Comparison of ENCODE assay signal across 9 cellular contexts in the genomic region with DNA sequence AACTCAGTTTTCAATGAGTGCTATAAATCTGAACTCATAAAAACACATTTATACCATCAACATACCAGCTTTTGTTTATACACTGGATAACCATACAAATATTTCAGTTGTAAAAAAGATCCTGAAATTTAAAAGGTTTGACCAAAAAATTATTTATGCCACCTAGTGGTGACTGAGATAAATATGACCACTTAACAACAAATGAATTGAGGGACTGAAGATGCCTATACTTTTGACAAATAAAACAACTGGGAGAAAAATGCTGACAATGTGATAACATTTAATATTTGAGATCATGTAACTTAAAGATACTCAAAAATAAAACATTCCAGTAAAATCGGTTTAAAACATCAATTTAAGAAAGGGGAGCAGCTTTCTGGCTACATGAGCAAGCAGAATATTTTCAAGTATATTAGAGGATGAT. TPM values are rescaled to one million over a fixed set of nuclear protein-coding genes. Genes with fewer than 3 reads are reported as not detected.
DNase-seq lines count a peak whose midpoint lies in the region; ATAC-seq and TF ChIP-seq lines count a peak whose summit lies in the region.
"Had no signal": no experiment of that assay in that cellular context is flagged by ENCODE, and none has a peak within 500 bp of the region (broad histone marks: within the 10 kb centered on the region; RNA-seq: fewer than 3 reads in every experiment).

No MANE protein-coding gene starts in this region.

- TF ChIP-seq POLR2A in stomach (IDR thresholded peaks at IDR 0.05) = no peak

- no peaks in the 10 kb centered on the region for H4K20me1 ChIP-seq in MM.1S (ENCODE audit: insufficient read depth, low read length)

- DNase-seq in GM03348 (ENCODE audit: low spot score) = peak; percentile 44
- DNase-seq in MM.1S = peak; percentile 56
- DNase-seq in brain microvascular endothelial cell = no peak
- no peak for DNase-seq in lung (ENCODE audit: low spot score)
- DNase-seq in substantia nigra (lab: John Stamatoyannopoulos, UW) = no peak
- DNase-seq in stomach = no peak

- in situ Hi-C loops in brain microvascular endothelial cell (cut with HindIII; ENCODE audit: low pct_ligation_motif_present, low sequenced_read_pairs) = no loop called here

- TF ChIP-seq CTCF in MM.1S (IDR thresholded peaks at IDR 0.05; ENCODE audit: low read length) = peak; percentile 60
- peak; percentile 17 for TF ChIP-seq CTCF in brain microvascular endothelial cell (IDR thresholded peaks at IDR 0.05; ENCODE audit: low read depth, low read length, missing control alignments)
- TF ChIP-seq CTCF in lung (IDR thresholded peaks at IDR 0.05; ENCODE audit: control extremely low read depth, extremely low read depth) = peak; percentile 9
- peak in 3 of 7 experiments; percentile 37 to 80 (median 43) for TF ChIP-seq CTCF in stomach (IDR thresholded peaks at IDR 0.05)

- no peak for TF ChIP-seq EP300 in stomach (IDR thresholded peaks at IDR 0.05)

- no peak overlapping the region for H2AFZ ChIP-seq in MM.1S (ENCODE audit: low read length)

- 11% methylated on average over 1 of the region's 1 CpG for WGBS in lung, 2 donors
- 3 to 13% (median 6%) methylated on average over 1 of the region's 1 CpG for WGBS in stomach, 5 donors

- H3K4me1 ChIP-seq in MM.1S (ENCODE audit: low read length) (no peaks in the 10 kb centered on the region), lung (ENCODE audit: control insufficient read depth in 2 of 2, insufficient read depth in 2 of 2, low read length in 2 of 2) (no peaks in the 10 kb centered on the region), stomach (no peaks in the 10 kb centered on the region)

- H3K27me3 ChIP-seq in MM.1S (replicated peaks; ENCODE audit: insufficient read depth, low read length) = no peaks in the 10 kb centered on the region
- no peaks in the 10 kb centered on the region for H3K27me3 ChIP-seq in brain microvascular endothelial cell (replicated peaks)
- H3K27me3 ChIP-seq in lung (ENCODE audit: control insufficient read depth, insufficient read depth) = no peaks in the 10 kb centered on the region
- H3K27me3 ChIP-seq in stomach = no peaks in the 10 kb centered on the region

- no peak overlapping the region for H3K27ac ChIP-seq in MM.1S (ENCODE audit: low read length)
- H3K27ac ChIP-seq in brain microvascular endothelial cell = no peak overlapping the region
- H3K27ac ChIP-seq in lung (ENCODE audit: low read depth in 1 of 2, low read length in 1 of 2) = no peak overlapping the region
- no peak overlapping the region for H3K27ac ChIP-seq in substantia nigra (ENCODE audit: low read depth, low read length, poor library complexity, severe bottlenecking)
- H3K27ac ChIP-seq in stomach = no peak overlapping the region
- H3K27ac ChIP-seq: skin epidermis had no signal

- intact Hi-C loops in stomach (cut with DNase I; ENCODE audit: low total_unique reads) = no loop called here

- no peaks in the 10 kb centered on the region for H3K9me3 ChIP-seq in MM.1S (replicated peaks; ENCODE audit: insufficient read depth, low read length)
- H3K9me3 ChIP-seq in lung (ENCODE audit: control insufficient read depth in 2 of 2, insufficient read depth in 1 of 2, low read length in 1 of 2) = no peaks in the 10 kb centered on the region
- H3K9me3 ChIP-seq in stomach = no peaks in the 10 kb centered on the region

- peaks cover 8% of the 10 kb centered on the region; the same call in 1 of the 2 replicates for H3F3A ChIP-seq in MM.1S (ENCODE audit: insufficient read depth, low read length)

- no peak overlapping the region for H3K4me2 ChIP-seq in MM.1S (ENCODE audit: low read depth, low read length)

- H3K9me2 ChIP-seq in MM.1S (replicated peaks; ENCODE audit: insufficient read depth, low read length) = no peaks in the 10 kb centered on the region

- H3K36me3 ChIP-seq in MM.1S (replicated peaks; ENCODE audit: insufficient read depth, low read length) = no peaks in the 10 kb centered on the region; the same call in 1 of the 2 replicates
- peaks cover 15% of the 10 kb centered on the region for H3K36me3 ChIP-seq in brain microvascular endothelial cell (replicated peaks)
- peaks cover 8 to 17% of the 10 kb centered on the region in 2 donors for H3K36me3 ChIP-seq in lung (ENCODE audit: control insufficient read depth in 2 of 2, insufficient read depth in 2 of 2, low read length in 2 of 2)
- peaks cover 19 to 89% (median 82%) of the 10 kb centered on the region in 4 donors for H3K36me3 ChIP-seq in stomach

- H3K9ac ChIP-seq in MM.1S (ENCODE audit: low read length) = no peak overlapping the region

- H3K4me3 ChIP-seq in MM.1S (ENCODE audit: low read length) = no peak overlapping the region
- H3K4me3 ChIP-seq in brain microvascular endothelial cell (ENCODE audit: low read depth, low read length) = no peak overlapping the region
- no peak overlapping the region for H3K4me3 ChIP-seq in lung
- no peak overlapping the region for H3K4me3 ChIP-seq in stomach
- H3K4me3 ChIP-seq: skin epidermis had no signal

- no peaks in the 10 kb centered on the region for H3K79me2 ChIP-seq in MM.1S (ENCODE audit: low read length)

- ATAC-seq in lung (ENCODE audit: insufficient read depth, low FRiP score) = no peak
- no peak for ATAC-seq in GM18519 (IDR thresholded peaks at IDR 0.05; ENCODE audit: low FRiP score, unreplicated experiment)
- no peak for ATAC-seq in HG03135 (IDR thresholded peaks at IDR 0.05; ENCODE audit: unreplicated experiment)

RNA-seq across cellular contexts. Expression of a gene that starts 30.4 kb away (rescaled TPM):
- total RNA-seq in lung = 10 to 100 TPM; 43.3 to 54.9 TPM
- polyA plus RNA-seq in lung = 10 to 100 TPM; 29.4 to 80.9 TPM
- total RNA-seq in stomach = 10 to 100 TPM; 25.7 to 76.2 (median 62.2) TPM
- polyA plus RNA-seq in stomach = 10 to 100 TPM; 28.9 to 54.1 (median 48.4) TPM

RNA-seq across cellular contexts. Expression of a gene that starts 30.5 kb away (rescaled TPM):
- total RNA-seq in lung (10 to 100 TPM; 33.3 to 63.3 TPM), stomach (10 to 100 TPM; 17.1 to 67.7 (median 32.6) TPM)
- polyA plus RNA-seq in lung (10 to 100 TPM; 11.1 to 16.9 TPM), stomach (1 to 10 TPM; 4.6 to 6.4 (median 6.2) TPM)

RNA-seq across cellular contexts. Expression of a gene that starts 32.1 kb away (rescaled TPM):
- 1 to 10 TPM in 1 of 2 donors, under 1 TPM in 1; 0.52 to 2.0 TPM for total RNA-seq in lung
- under 1 TPM; 0.30 to 0.61 TPM for polyA plus RNA-seq in lung
- total RNA-seq in stomach = 1 to 10 TPM in 1 of 5 donors, not detected in 4; 2.4 TPM
- 1 to 10 TPM in 1 of 3 donors, not detected in 2; 1.1 TPM for polyA plus RNA-seq in stomach

Comparison
In these comparisons a context has a peak if more than half of its experiments do, and no peak if none do; other contexts are left out.
1. DNase-seq: peak in GM03348 (single experiment) and MM.1S (single experiment); none in brain microvascular endothelial cell (single experiment), lung (single experiment), substantia nigra (0 of 49) and stomach (single experiment).